Comparison of ENCODE assay signal across 8 cellular contexts in the genomic region with DNA sequence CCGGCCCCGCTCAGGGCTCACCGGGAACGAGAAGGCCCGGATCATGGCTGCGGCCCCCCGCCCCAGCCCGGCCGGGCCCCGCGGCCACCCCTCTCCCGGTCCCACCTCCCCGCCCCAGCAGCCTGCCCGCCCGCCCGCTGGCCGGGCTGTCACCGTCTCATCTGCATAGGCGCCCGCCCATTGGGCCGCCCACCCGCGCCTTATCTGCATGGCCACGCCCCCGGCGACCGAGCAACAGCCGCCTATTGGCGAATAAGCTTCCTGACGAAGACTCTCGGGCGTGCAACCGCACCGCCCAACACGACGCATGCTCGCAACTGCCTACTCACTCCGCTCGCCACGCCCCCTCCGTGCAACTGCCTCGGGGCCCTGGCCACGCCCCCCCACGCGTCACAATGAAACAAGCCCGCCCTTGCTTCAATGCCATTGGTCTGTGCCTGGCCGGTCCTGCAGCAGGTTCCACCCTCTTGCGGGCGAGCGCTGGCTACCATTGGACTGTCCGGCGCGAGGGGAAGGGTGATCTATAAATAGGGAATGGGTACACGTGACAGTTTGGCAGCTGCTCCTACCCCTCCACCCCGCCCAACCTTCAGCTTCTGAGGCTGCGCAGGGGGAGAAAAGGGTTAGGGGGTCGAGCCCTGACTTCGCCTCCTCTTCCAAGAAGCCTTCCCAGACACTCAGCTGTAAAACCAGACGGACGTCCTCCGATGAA. TPM values are rescaled to one million over a fixed set of nuclear protein-coding genes. Genes with fewer than 3 reads are reported as not detected.
DNase-seq lines count a peak whose midpoint lies in the region; ATAC-seq and TF ChIP-seq lines count a peak whose summit lies in the region.

A gene with protein sequence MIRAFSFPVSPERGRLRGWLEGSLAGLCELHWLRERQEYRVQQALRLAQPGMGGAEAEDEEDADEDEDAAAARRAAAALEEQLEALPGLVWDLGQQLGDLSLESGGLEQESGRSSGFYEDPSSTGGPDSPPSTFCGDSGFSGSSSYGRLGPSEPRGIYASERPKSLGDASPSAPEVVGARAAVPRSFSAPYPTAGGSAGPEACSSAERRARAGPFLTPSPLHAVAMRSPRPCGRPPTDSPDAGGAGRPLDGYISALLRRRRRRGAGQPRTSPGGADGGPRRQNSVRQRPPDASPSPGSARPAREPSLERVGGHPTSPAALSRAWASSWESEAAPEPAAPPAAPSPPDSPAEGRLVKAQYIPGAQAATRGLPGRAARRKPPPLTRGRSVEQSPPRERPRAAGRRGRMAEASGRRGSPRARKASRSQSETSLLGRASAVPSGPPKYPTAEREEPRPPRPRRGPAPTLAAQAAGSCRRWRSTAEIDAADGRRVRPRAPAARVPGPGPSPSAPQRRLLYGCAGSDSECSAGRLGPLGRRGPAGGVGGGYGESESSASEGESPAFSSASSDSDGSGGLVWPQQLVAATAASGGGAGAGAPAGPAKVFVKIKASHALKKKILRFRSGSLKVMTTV (minus strand): TSS at position 163 of the 712 bp plus-strand sequence. CDS start 118 bp downstream, at position 45.

- H3K4me2 ChIP-seq in smooth muscle cell, result peak within 1 kb of the TSS; percentile 94

- no peaks in the 10 kb centered on the region for H3K9me3 ChIP-seq in smooth muscle cell (replicated peaks; ENCODE audit: low read depth)

- peak; percentile 100 for DNase-seq in AG08395 (ENCODE audit: low spot score)
- peak; percentile 94 for DNase-seq in NCI-H345 treated with DMSO at 0.1 percent for 48 hours (lab: John Stamatoyannopoulos, UW; ENCODE audit: unreplicated experiment)
- peak; percentile 100 for DNase-seq in cerebellar cortex (ENCODE audit: low spot score)
- peak; percentile 100 for DNase-seq in inferior parietal cortex (ENCODE audit: extremely low spot score)
- peak; percentile 99 for DNase-seq in smooth muscle cell (lab: John Stamatoyannopoulos, UW; ENCODE audit: unreplicated experiment)

- peak within 1 kb of the TSS; percentile 75 for H2AFZ ChIP-seq in smooth muscle cell (ENCODE audit: low read depth)

- WGBS in smooth muscle cell (ENCODE audit: low lambda C conversion rate), result 1% methylated on average over 54 of the region's 61 CpGs

- H3K27me3 ChIP-seq in smooth muscle cell (ENCODE audit: low read depth), result no peaks in the 10 kb centered on the region

- H3K4me1 ChIP-seq in smooth muscle cell (ENCODE audit: low read depth), result peaks cover 21% of the 10 kb centered on the region

- peaks cover 10% of the 10 kb centered on the region for H3K79me2 ChIP-seq in smooth muscle cell (ENCODE audit: low read depth)

- peaks cover 8% of the 10 kb centered on the region for H3F3A ChIP-seq in smooth muscle cell (ENCODE audit: low read depth)

- TF ChIP-seq CTCF in smooth muscle cell (IDR thresholded peaks at IDR 0.05; ENCODE audit: borderline replicate concordance, insufficient read depth, poor library complexity, severe bottlenecking), result no peak

- peak within 1 kb of the TSS; percentile 56 for H3K9ac ChIP-seq in smooth muscle cell (ENCODE audit: low read depth)

- peak within 1 kb of the TSS; percentile 62 for H3K27ac ChIP-seq in smooth muscle cell (ENCODE audit: low read depth)

- H4K20me1 ChIP-seq in smooth muscle cell (ENCODE audit: low read depth), result peaks cover 4% of the 10 kb centered on the region

- no peaks in the 10 kb centered on the region for H3K36me3 ChIP-seq in smooth muscle cell (ENCODE audit: low read depth)

- peak within 1 kb of the TSS; percentile 76 for H3K4me3 ChIP-seq in smooth muscle cell

- ATAC-seq in GM19025 (IDR thresholded peaks at IDR 0.05; ENCODE audit: low read depth, unreplicated experiment), result peak; percentile 94
- peak; percentile 90 for ATAC-seq in HG03342 (IDR thresholded peaks at IDR 0.05; ENCODE audit: unreplicated experiment)
- peak; percentile 89 to 93 for ATAC-seq in activated CD4-positive, CD25-positive, alpha-beta regulatory T cell treated with anti-CD3 and anti-CD28 coated beads, Interleukin-2, amount 50 U/mL, for 24 hours

RNA-seq across cellular contexts. Expression of the gene that starts here (rescaled TPM):
- 6.2 and 12.3 TPM in 2 replicates for total RNA-seq in smooth muscle cell
- 19.1 and 22.7 TPM in 2 replicates for polyA plus RNA-seq in smooth muscle cell

Comparison
In these comparisons a context has a peak if more than half of its experiments do, and no peak if none do; other contexts are left out.
1. Peak in every context shown above with its lines: DNase-seq, ATAC-seq, H3K4me3 ChIP-seq and H3K27ac ChIP-seq.